Comparison of ENCODE assay signal across 29 cellular contexts in genomic region chr4:180086480-180087170, GRCh38.
"Had no signal": no experiment of that assay in that cellular context is flagged by ENCODE, and none has a peak within 500 bp of the region (broad histone marks: within the 10 kb centered on the region; RNA-seq: fewer than 3 reads in every experiment).

No MANE protein-coding gene starts in this region.

- H3K27me3 ChIP-seq: breast epithelium, esophagus muscularis mucosa, foreskin keratinocyte, left lung had no signal

- H3K9me3 ChIP-seq: breast epithelium, esophagus muscularis mucosa, left lung, lower lobe of right lung, mucosa of descending colon, thoracic aorta had no signal

- H3K36me3 ChIP-seq: breast epithelium, esophagus muscularis mucosa, left lung, lower lobe of right lung, thoracic aorta had no signal

- FAIRE-seq: islet of Langerhans, TTC549, urothelium cell line had no signal

- H3K27ac ChIP-seq: breast epithelium, esophagus muscularis mucosa, foreskin keratinocyte, left lung, lower lobe of right lung, skin epidermis, thoracic aorta, VCaP had no signal

- ATAC-seq: activated naive CD4-positive, alpha-beta T cell treated with anti-CD3 and anti-CD28 coated beads, Interleukin-2, amount 50 U/mL, for 72 hours; activated T-cell treated with anti-CD3 and anti-CD28 coated beads, Interleukin-2, amount 50 U/mL, for 72 hours; foreskin keratinocyte; left lung; lower lobe of right lung; mucosa of descending colon; natural killer cell treated with Interleukin-12 subunit alpha and Interleukin-12 subunit beta and Interleukin-15 and Interleukin-18, amount 100 ng/mL, for 72 hours; sciatic nerve; stimulated activated naive CD8-positive, alpha-beta T cell treated with anti-CD3 and anti-CD28 coated beads, Interleukin-15, Interleukin-2, amounts not matched to agents 100 U/mL and 50 U/mL, for 24 hours had no signal

- H3K4me3 ChIP-seq: breast epithelium, esophagus muscularis mucosa, left lung, lower lobe of right lung, mucosa of descending colon, skin epidermis, thoracic aorta had no signal

- H3K4me1 ChIP-seq: breast epithelium, esophagus muscularis mucosa, foreskin keratinocyte, left lung, lower lobe of right lung had no signal

- DNase-seq: activated CD4-positive, alpha-beta T cell treated with anti-CD3 and anti-CD28 coated beads for 4 hours; activated CD4-positive, alpha-beta T cell treated with anti-CD3 and anti-CD28 coated beads, Interleukin-2, amount 50 U/mL, for 4 hours; activated naive CD4-positive, alpha-beta T cell; activated T-cell treated with anti-CD3 and anti-CD28 coated beads for 4 hours; activated T-cell treated with anti-CD3 and anti-CD28 coated beads, Interleukin-2, amount 50 U/mL, for 72 hours; central memory CD4-positive, alpha-beta T cell; effector CD4-positive, alpha-beta T cell; foreskin keratinocyte; left lung; lower lobe of right lung; mesendoderm; mucosa of descending colon; retina; stimulated activated CD4-positive, alpha-beta T cell treated with anti-CD3 and anti-CD28 coated beads, Interleukin-12 subunit alpha, Interleukin-12 subunit beta, amount 100 ng/mL, for 4 hours; stimulated activated CD4-positive, alpha-beta T cell treated with anti-CD3 and anti-CD28 coated beads, Interleukin-4, amount 100 ng/mL, for 1 hour; stimulated activated naive CD8-positive, alpha-beta T cell treated with anti-CD3 and anti-CD28 coated beads, Interleukin-15, Interleukin-2, amounts not matched to agents 100 U/mL and 50 U/mL, for 24 hours; T-helper 9 cell; trophoblast cell had no signal
